ENCODE assay signal across 8 cellular contexts in genomic region chr10:63670291-63670898, GRCh38.
DNase-seq lines count a peak whose midpoint lies in the region; ATAC-seq and TF ChIP-seq lines count a peak whose summit lies in the region.

No MANE protein-coding gene starts in this region.

- 49 to 67% (median 50%) methylated on average over 10 of the region's 10 CpGs for WGBS in spleen, 5 donors

- peak overlapping the region in 1 of 8 donors; percentile 22 for H3K4me3 ChIP-seq in spleen

- H3K4me1 ChIP-seq in spleen: peaks cover 7 to 51% (median 27%) of the 10 kb centered on the region in 6 donors

- TF ChIP-seq CTCF in spleen (IDR thresholded peaks at IDR 0.05 in 8 of 11, conservative IDR thresholded peaks at IDR 0.05 in 3 of 11): no peak

- intact Hi-C loops in left cardiac atrium (cut with DNase I): loop anchor here in 1 of 2 donors (5.0 kb wide), 1 partner anchor 42 kb away; no protein-coding TSS in a partner anchor
- intact Hi-C loops in spleen (cut with DNase I; ENCODE audit: low total_unique reads): no loop called here

- no peaks in the 10 kb centered on the region for H3K27me3 ChIP-seq in spleen (replicated peaks in 1 of 7)

- peak; percentile 52 for ATAC-seq in GM19351 (IDR thresholded peaks at IDR 0.05; ENCODE audit: unreplicated experiment)
- peak; percentile 66 to 68 for ATAC-seq in left cardiac atrium
- no peak for ATAC-seq in GM19395 (IDR thresholded peaks at IDR 0.05; ENCODE audit: unreplicated experiment)
- no peak for ATAC-seq in GM18909 (IDR thresholded peaks at IDR 0.05; ENCODE audit: poor library complexity, unreplicated experiment)

- H3K27ac ChIP-seq in spleen: peak overlapping the region in 7 of 8 donors; percentile 34 to 77 (median 58)

- H3K36me3 ChIP-seq in spleen: no peaks in the 10 kb centered on the region

- DNase-seq in NCI-H2171 treated with DMSO at 0.1 percent for 48 hours (lab: John Stamatoyannopoulos, UW) (peak; percentile 68), left cardiac atrium (peak; percentile 48), spleen (no peak), cerebellar nuclear complex (lab: John Stamatoyannopoulos, UW) (no peak), Kasumi-1 (lab: John Stamatoyannopoulos, UW) (no peak)

- H3K9me3 ChIP-seq in spleen: no peaks in the 10 kb centered on the region

- no peak for TF ChIP-seq POLR2A in spleen (IDR thresholded peaks at IDR 0.05)

Comparison
In these comparisons a context has a peak if more than half of its experiments do, and no peak if none do; other contexts are left out.
1. ATAC-seq: peak in GM19351 (single experiment) and left cardiac atrium (2 of 2); none in GM19395 (single experiment) and GM18909 (single experiment).
2. DNase-seq: peak in NCI-H2171 treated with DMSO at 0.1 percent for 48 hours (single experiment) and left cardiac atrium (single experiment); none in spleen (single experiment), cerebellar nuclear complex (0 of 2) and Kasumi-1 (0 of 2).